ENCODE assay signal across 22 cellular contexts in genomic region chr10:1406172-1406975, GRCh38.
A peak's percentile ranks its signal among the peaks of the same experiment; 100 is the strongest.
DNase-seq lines count a peak whose midpoint lies in the region; ATAC-seq and TF ChIP-seq lines count a peak whose summit lies in the region.
"Had no signal": no experiment of that assay in that cellular context is flagged by ENCODE, and none has a peak within 500 bp of the region (broad histone marks: within the 10 kb centered on the region; RNA-seq: fewer than 3 reads in every experiment).

No MANE protein-coding gene starts in this region.

- in situ Hi-C loops in HAP-1 (cut with MboI; ENCODE audit: low sequenced_read_pairs): no loop called here

- H3K27me3 ChIP-seq in breast epithelium (peaks cover 0 to 15% of the 10 kb centered on the region in 2 donors), neural progenitor cell (no peaks in the 10 kb centered on the region), HAP-1 (ENCODE audit: low read depth) (no peaks in the 10 kb centered on the region), lower lobe of right lung (ENCODE audit: low read depth) (peaks cover 12% of the 10 kb centered on the region)
- H3K27me3 ChIP-seq: BLaER1 had no signal

- no peaks in the 10 kb centered on the region for H3K36me3 Mint-ChIP-seq in chondrocyte (ENCODE audit: low read depth)
- no peaks in the 10 kb centered on the region for H3K36me3 Mint-ChIP-seq in osteocyte (ENCODE audit: unreplicated experiment)
- H3K36me3 Mint-ChIP-seq in neural progenitor cell: no peaks in the 10 kb centered on the region

- no peak overlapping the region for H3K4me3 Mint-ChIP-seq in chondrocyte (ENCODE audit: unreplicated experiment)
- no peak overlapping the region for H3K4me3 Mint-ChIP-seq in osteocyte (ENCODE audit: unreplicated experiment)
- H3K4me3 Mint-ChIP-seq in neural progenitor cell: no peak overlapping the region
- H3K4me3 Mint-ChIP-seq: CD4-positive, alpha-beta T cell; GM23338 had no signal

- no peak overlapping the region for H2AFZ ChIP-seq in neural progenitor cell (replicated peaks)
- H2AFZ ChIP-seq: GM23338 had no signal

- no peak for ATAC-seq in lower lobe of right lung
- ATAC-seq: Right ventricle myocardium inferior had no signal

- H3K4me1 Mint-ChIP-seq in chondrocyte (ENCODE audit: low read depth) (no peaks in the 10 kb centered on the region), osteocyte (ENCODE audit: unreplicated experiment) (peaks cover 2% of the 10 kb centered on the region), neural progenitor cell (peaks cover 17% of the 10 kb centered on the region)

- H3K79me2 ChIP-seq in neural progenitor cell (ENCODE audit: low read depth): no peaks in the 10 kb centered on the region

- H3K4me2 ChIP-seq in neural progenitor cell: no peak overlapping the region
- H3K4me2 ChIP-seq: BLaER1, GM23338, KMS-11 had no signal

- CTCF ChIA-PET in GM10248 (lab: Yijun Ruan, JAX): interaction anchor here (0.9 to 2.1 kb wide), 2 partner anchors 14 to 38 kb away, joined by 3 to 8 read pairs; no protein-coding TSS in a partner anchor

- H3K27ac ChIP-seq in breast epithelium (no peak overlapping the region), neural progenitor cell (no peak overlapping the region), lower lobe of right lung (no peak overlapping the region)
- H3K27ac ChIP-seq: BLaER1, KMS-11, SJSA1 had no signal

- TF ChIP-seq CTCF in GM10248 (IDR thresholded peaks at IDR 0.05; ENCODE audit: control extremely low read depth, extremely low read depth, low read depth, missing control alignments) (no peak), chondrocyte (IDR thresholded peaks at IDR 0.05) (no peak), osteocyte (IDR thresholded peaks at IDR 0.05) (no peak), breast epithelium (IDR thresholded peaks at IDR 0.05) (no peak), neural progenitor cell (IDR thresholded peaks at IDR 0.05) (no peak), lower lobe of right lung (IDR thresholded peaks at IDR 0.05) (no peak)

- POLR2A ChIA-PET in GM10248 (lab: Yijun Ruan, JAX): no interaction called here

- no peaks in the 10 kb centered on the region for H4K20me1 ChIP-seq in neural progenitor cell (ENCODE audit: low read depth)
- H4K20me1 ChIP-seq: BLaER1 had no signal

- H3K36me3 ChIP-seq in breast epithelium (no peaks in the 10 kb centered on the region), neural progenitor cell (no peaks in the 10 kb centered on the region), HAP-1 (replicated peaks) (no peaks in the 10 kb centered on the region), lower lobe of right lung (no peaks in the 10 kb centered on the region)
- H3K36me3 ChIP-seq: BLaER1, SJSA1 had no signal

- H3F3A ChIP-seq in neural progenitor cell (ENCODE audit: low read depth): no peaks in the 10 kb centered on the region

- H3K4me3 ChIP-seq in breast epithelium (no peak overlapping the region), neural progenitor cell (no peak overlapping the region), HAP-1 (no peak overlapping the region), lower lobe of right lung (no peak overlapping the region)
- H3K4me3 ChIP-seq: BLaER1, GM23338, SJSA1 had no signal

- DNase-seq in GM10248 (ENCODE audit: extremely low spot score) (peak; percentile 8), chondrocyte (ENCODE audit: low spot score) (peak; percentile 53), left kidney (ENCODE audit: low read depth, low spot score) (peak; percentile 60), osteocyte (ENCODE audit: extremely low spot score, unreplicated experiment) (peak; percentile 62), breast epithelium (ENCODE audit: low spot score in 2 of 2) (no peak), neural progenitor cell (ENCODE audit: low spot score) (no peak), HAP-1 (ENCODE audit: low spot score in 2 of 2) (no peak), lower lobe of right lung (no peak)
- DNase-seq: ACHN; CD4-positive, alpha-beta T cell; COR-L47; DMS 273 treated with DMSO at 0.1 percent for 48 hours; DMS79 treated with DMSO at 0.1 percent for 48 hours; NCI-H1105; NCI-H2029 treated with DMSO at 0.1 percent for 48 hours; NCI-H345; NCI-H524 treated with DMSO at 0.1 percent for 48 hours had no signal

- H3K9me3 ChIP-seq in breast epithelium (no peaks in the 10 kb centered on the region), neural progenitor cell (ENCODE audit: low read depth) (no peaks in the 10 kb centered on the region), HAP-1 (no peaks in the 10 kb centered on the region), lower lobe of right lung (no peaks in the 10 kb centered on the region)
- H3K9me3 ChIP-seq: BLaER1, SJSA1 had no signal

- no peaks in the 10 kb centered on the region for H3K9me3 Mint-ChIP-seq in chondrocyte (ENCODE audit: low read depth)
- H3K9me3 Mint-ChIP-seq in osteocyte (ENCODE audit: unreplicated experiment): no peaks in the 10 kb centered on the region
- H3K9me3 Mint-ChIP-seq in neural progenitor cell: peaks cover 3% of the 10 kb centered on the region
- H3K9me3 Mint-ChIP-seq: CD4-positive, alpha-beta T cell; GM23338 had no signal

- no peak overlapping the region for H3K9ac ChIP-seq in neural progenitor cell
- H3K9ac ChIP-seq: BLaER1, KMS-11 had no signal

- H3K27ac Mint-ChIP-seq in chondrocyte (ENCODE audit: unreplicated experiment): no peak overlapping the region
- H3K27ac Mint-ChIP-seq in osteocyte (ENCODE audit: unreplicated experiment): no peak overlapping the region
- H3K27ac Mint-ChIP-seq in neural progenitor cell: no peak overlapping the region
- H3K27ac Mint-ChIP-seq: CD4-positive, alpha-beta T cell; GM23338 had no signal

- intact Hi-C loops in breast epithelium (cut with DNase I; ENCODE audit: low total_unique reads) (no loop called here), lower lobe of right lung (cut with DNase I) (no loop called here)

- no peaks in the 10 kb centered on the region for H3K27me3 Mint-ChIP-seq in chondrocyte (ENCODE audit: low read depth)
- H3K27me3 Mint-ChIP-seq in osteocyte (ENCODE audit: unreplicated experiment): no peaks in the 10 kb centered on the region
- H3K27me3 Mint-ChIP-seq in neural progenitor cell (ENCODE audit: insufficient read depth, low read depth): peaks cover 12% of the 10 kb centered on the region

- H3K4me1 ChIP-seq in breast epithelium (no peaks in the 10 kb centered on the region), neural progenitor cell (no peaks in the 10 kb centered on the region), HAP-1 (no peaks in the 10 kb centered on the region), lower lobe of right lung (no peaks in the 10 kb centered on the region)
- H3K4me1 ChIP-seq: SJSA1 had no signal

- no peak for TF ChIP-seq POLR2A in breast epithelium (IDR thresholded peaks at IDR 0.05)

Comparison
In these comparisons a context has a peak if more than half of its experiments do, and no peak if none do; other contexts are left out.
1. DNase-seq: peak in GM10248 (single experiment), chondrocyte (single experiment), left kidney (single experiment) and osteocyte (single experiment); none in breast epithelium (0 of 2), neural progenitor cell (single experiment), HAP-1 (0 of 2) and lower lobe of right lung (single experiment).